Comparison of ENCODE assay signal across 25 cellular contexts in genomic region chr2:239187464-239188253, GRCh38.
DNase-seq lines count a peak whose midpoint lies in the region; ATAC-seq and TF ChIP-seq lines count a peak whose summit lies in the region.
"Had no signal": no experiment of that assay in that cellular context is flagged by ENCODE, and none has a peak within 500 bp of the region (broad histone marks: within the 10 kb centered on the region; RNA-seq: fewer than 3 reads in every experiment).

No MANE protein-coding gene starts in this region.

- DNase-seq in activated CD8-positive, alpha-beta memory T cell treated with anti-CD3 and anti-CD28 coated beads for 24 hours = peak; percentile 43
- no peak for DNase-seq in activated CD8-positive, alpha-beta memory T cell treated with anti-CD3 and anti-CD28 coated beads, Interleukin-2, amount 10 ng/mL, durations not matched to agents 7 days and 5 days
- DNase-seq in H9 (peak; percentile 15), lower lobe of right lung (no peak), sciatic nerve (ENCODE audit: low spot score) (peak; percentile 44), foreskin fibroblast (no peak)
- DNase-seq: activated CD4-positive, alpha-beta T cell treated with anti-CD3 and anti-CD28 coated beads for 48 hours; caudate nucleus; CD4-positive, alpha-beta memory T cell; NCI-H1092; NCI-H1930; NCI-H526; PC-9; SHP77; stimulated activated naive CD8-positive, alpha-beta T cell treated with anti-CD3 and anti-CD28 coated beads, Interleukin-15, Interleukin-2, amounts not matched to agents 100 U/mL and 50 U/mL, for 24 hours had no signal

- H3K4me3 ChIP-seq in lower lobe of right lung = no peak overlapping the region
- H3K4me3 ChIP-seq in foreskin fibroblast (ENCODE audit: low read depth in 1 of 2, low read length in 2 of 2) = no peak overlapping the region
- H3K4me3 ChIP-seq: gastroesophageal sphincter, GM12878, PC-9 had no signal

- peaks cover 32% of the 10 kb centered on the region for H3K36me3 Mint-ChIP-seq in activated CD8-positive, alpha-beta memory T cell treated with anti-CD3 and anti-CD28 coated beads, Interleukin-2, amount 10 ng/mL, durations not matched to agents 7 days and 5 days
- peaks cover 25 to 33% (median 33%) of the 10 kb centered on the region in 3 experiments for H3K36me3 Mint-ChIP-seq in H9 (ENCODE audit: insufficient read depth in 1 of 3, low read depth in 3 of 3)

- no peak for ATAC-seq in activated CD8-positive, alpha-beta memory T cell treated with anti-CD3 and anti-CD28 coated beads, Interleukin-2, amount 10 ng/mL, durations not matched to agents 7 days and 5 days
- ATAC-seq in lower lobe of right lung = peak; percentile 26 to 48
- no peak for ATAC-seq in sciatic nerve
- ATAC-seq in GM21529 (IDR thresholded peaks at IDR 0.05; ENCODE audit: unreplicated experiment) = no peak
- ATAC-seq in GM21423 (IDR thresholded peaks at IDR 0.05; ENCODE audit: unreplicated experiment) = no peak
- ATAC-seq: activated naive CD4-positive, alpha-beta T cell treated with anti-CD3 and anti-CD28 coated beads, Interleukin-2, amount 50 U/mL, for 72 hours; activated T-helper 17 cell treated with anti-CD3 and anti-CD28 coated beads, Interleukin-2, amount 50 U/mL, for 72 hours; gastroesophageal sphincter; GM12878; stimulated activated naive CD8-positive, alpha-beta T cell treated with anti-CD3 and anti-CD28 coated beads, Interleukin-15, Interleukin-2, amounts not matched to agents 100 U/mL and 50 U/mL, for 24 hours had no signal

- no peak overlapping the region for H3K4me2 ChIP-seq in H9 (ENCODE audit: insufficient read depth, insufficient read length, low read length)
- H3K4me2 ChIP-seq: PC-9 had no signal

- no CpG with 5 or more reads among the region's 15 CpGs for WGBS in H9 (ENCODE audit: extremely low coverage, insufficient read length, low lambda C conversion rate)

- no peak overlapping the region for H2AFZ ChIP-seq in H9 (ENCODE audit: low read length)
- H2AFZ ChIP-seq: PC-9 had no signal

- no peak overlapping the region for H3K4me3 Mint-ChIP-seq in activated CD8-positive, alpha-beta memory T cell treated with anti-CD3 and anti-CD28 coated beads, Interleukin-2, amount 10 ng/mL, durations not matched to agents 7 days and 5 days
- no peak overlapping the region for H3K4me3 Mint-ChIP-seq in H9
- H3K4me3 Mint-ChIP-seq: activated T-helper 17 cell treated with anti-CD3 and anti-CD28 coated beads, Interleukin-2, amount 50 U/mL, for 72 hours; CD4-positive, alpha-beta memory T cell; dendritic cell treated with granulocyte-macrophage colony-stimulating factor and Interleukin-4, amounts not matched to agents 40 ng/mL and 50 ng/mL, for 4 days; T-helper 2 cell treated with Interferon-gamma antibody and Interleukin-4, amounts not matched to agents 5 μg/mL and 100 μg/mL, for 36 hours had no signal

- H3K27me3 Mint-ChIP-seq in activated CD8-positive, alpha-beta memory T cell treated with anti-CD3 and anti-CD28 coated beads, Interleukin-2, amount 10 ng/mL, durations not matched to agents 7 days and 5 days = no peaks in the 10 kb centered on the region
- H3K27me3 Mint-ChIP-seq in H9 (ENCODE audit: low read depth) = no peaks in the 10 kb centered on the region; the same call in 1 of the 2 replicates
- H3K27me3 Mint-ChIP-seq: activated T-helper 17 cell treated with anti-CD3 and anti-CD28 coated beads, Interleukin-2, amount 50 U/mL, for 72 hours; CD4-positive, alpha-beta memory T cell; dendritic cell treated with granulocyte-macrophage colony-stimulating factor and Interleukin-4, amounts not matched to agents 40 ng/mL and 50 ng/mL, for 4 days; progenitor cell of endocrine pancreas had no signal

- no peak overlapping the region for H2BK120ac ChIP-seq in H9 (ENCODE audit: low read depth, low read length, poor library complexity, severe bottlenecking)

- no peak overlapping the region for H3K27ac Mint-ChIP-seq in activated CD8-positive, alpha-beta memory T cell treated with anti-CD3 and anti-CD28 coated beads, Interleukin-2, amount 10 ng/mL, durations not matched to agents 7 days and 5 days
- H3K27ac Mint-ChIP-seq in H9 = no peak overlapping the region; a peak in 1 of 7 replicates
- H3K27ac Mint-ChIP-seq: activated naive CD4-positive, alpha-beta T cell treated with anti-CD3 and anti-CD28 coated beads, Interleukin-2, amount 50 U/mL, for 72 hours; activated T-helper 17 cell treated with anti-CD3 and anti-CD28 coated beads, Interleukin-2, amount 50 U/mL, for 72 hours; dendritic cell treated with granulocyte-macrophage colony-stimulating factor and Interleukin-4, amounts not matched to agents 40 ng/mL and 50 ng/mL, for 4 days; T-helper 2 cell treated with Interferon-gamma antibody and Interleukin-4, amounts not matched to agents 5 μg/mL and 100 μg/mL, for 36 hours had no signal

- TF ChIP-seq CTCF in H9 (conservative IDR thresholded peaks at IDR 0.05) (no peak), lower lobe of right lung (IDR thresholded peaks at IDR 0.05) (no peak), foreskin fibroblast (IDR thresholded peaks at IDR 0.05; ENCODE audit: low read depth, low read length) (no peak)

- H4K8ac ChIP-seq in H9 (replicated peaks; ENCODE audit: insufficient read length, low read depth, low read length) = no peak overlapping the region

- H2BK12ac ChIP-seq in H9 (ENCODE audit: insufficient read length, low read depth, low read length) = no peak overlapping the region

- no peak overlapping the region for H3K27ac ChIP-seq in H9 (ENCODE audit: insufficient read length, low read depth, low read length)
- no peak overlapping the region for H3K27ac ChIP-seq in lower lobe of right lung
- H3K27ac ChIP-seq: gastroesophageal sphincter, PC-9, VCaP had no signal

- no peak overlapping the region for H4K91ac ChIP-seq in H9 (ENCODE audit: insufficient read length, low read depth, low read length)

- no peak overlapping the region for H2AK5ac ChIP-seq in H9 (ENCODE audit: insufficient read length, low read length)

- H3K9me3 Mint-ChIP-seq in activated CD8-positive, alpha-beta memory T cell treated with anti-CD3 and anti-CD28 coated beads, Interleukin-2, amount 10 ng/mL, durations not matched to agents 7 days and 5 days (ENCODE audit: low read depth) = no peaks in the 10 kb centered on the region
- H3K9me3 Mint-ChIP-seq in H9 = peaks cover 0 to 4% of the 10 kb centered on the region in 2 experiments; a peak in 2 of 5 replicates
- H3K9me3 Mint-ChIP-seq: activated naive CD4-positive, alpha-beta T cell treated with anti-CD3 and anti-CD28 coated beads, Interleukin-2, amount 50 U/mL, for 72 hours; activated T-helper 17 cell treated with anti-CD3 and anti-CD28 coated beads, Interleukin-2, amount 50 U/mL, for 72 hours; CD4-positive, alpha-beta memory T cell; dendritic cell treated with granulocyte-macrophage colony-stimulating factor and Interleukin-4, amounts not matched to agents 40 ng/mL and 50 ng/mL, for 4 days; T-helper 2 cell treated with Interferon-gamma antibody and Interleukin-4, amounts not matched to agents 5 μg/mL and 100 μg/mL, for 36 hours had no signal

- H2BK15ac ChIP-seq in H9 (ENCODE audit: low read depth, low read length) = no peak overlapping the region

- no peaks in the 10 kb centered on the region for H3K4me1 ChIP-seq in H9 (ENCODE audit: insufficient read depth, low read length)
- no peaks in the 10 kb centered on the region for H3K4me1 ChIP-seq in lower lobe of right lung

- intact Hi-C loops in lower lobe of right lung (cut with DNase I) = no loop called here
- intact Hi-C loops in sciatic nerve (cut with DNase I) = no loop called here

- H3K4me1 Mint-ChIP-seq in activated CD8-positive, alpha-beta memory T cell treated with anti-CD3 and anti-CD28 coated beads, Interleukin-2, amount 10 ng/mL, durations not matched to agents 7 days and 5 days = no peaks in the 10 kb centered on the region
- H3K4me1 Mint-ChIP-seq in H9 = peaks cover 4 to 8% of the 10 kb centered on the region in 2 experiments; a peak in 2 of 4 replicates
- H3K4me1 Mint-ChIP-seq: CD4-positive, alpha-beta memory T cell had no signal

- H3K56ac ChIP-seq in H9 (ENCODE audit: insufficient read length, low read depth, low read length) = no peak overlapping the region

- H2BK5ac ChIP-seq in H9 (ENCODE audit: insufficient read length, low read length) = no peak overlapping the region

- H4K5ac ChIP-seq in H9 (ENCODE audit: insufficient read length, low read depth, low read length) = no peak overlapping the region

- H3K27me3 ChIP-seq in H9 (ENCODE audit: insufficient read depth, low read length) (no peaks in the 10 kb centered on the region), lower lobe of right lung (ENCODE audit: low read depth) (no peaks in the 10 kb centered on the region)
- H3K27me3 ChIP-seq: gastroesophageal sphincter had no signal

- H3K79me2 ChIP-seq in H9 (ENCODE audit: insufficient read depth, low read length) = no peaks in the 10 kb centered on the region; the same call in 1 of the 2 replicates

- no peaks in the 10 kb centered on the region for H4K20me1 ChIP-seq in H9 (ENCODE audit: control insufficient read depth, insufficient read depth, insufficient read length)

- no peak overlapping the region for H3T11ph ChIP-seq in H9 (ENCODE audit: low read length)

- no peak overlapping the region for H2BK20ac ChIP-seq in H9 (ENCODE audit: low read depth, low read length, poor library complexity, severe bottlenecking)

- H3K4ac ChIP-seq in H9 (ENCODE audit: low read depth, low read length) = no peak overlapping the region

- H3K9ac ChIP-seq in H9 (ENCODE audit: extremely low read depth, insufficient read length, low read length) = no peak overlapping the region

- H3K14ac ChIP-seq in H9 (ENCODE audit: insufficient read depth, low read length) = no peak overlapping the region

- H3K9me3 ChIP-seq in H9 (ENCODE audit: control insufficient read depth, low read depth, low read length) (no peaks in the 10 kb centered on the region), lower lobe of right lung (peaks cover 4% of the 10 kb centered on the region)

- H3K18ac ChIP-seq in H9 (ENCODE audit: insufficient read length, low read depth, low read length) = no peak overlapping the region

- H3K23me2 ChIP-seq in H9 (ENCODE audit: insufficient read length, low read depth, low read length, poor library complexity, severe bottlenecking) = no peaks in the 10 kb centered on the region

- H3K79me1 ChIP-seq in H9 (ENCODE audit: insufficient read depth, low read depth, low read length, poor library complexity, severe bottlenecking) = no peaks in the 10 kb centered on the region

- H3K23ac ChIP-seq in H9 (ENCODE audit: insufficient read length, low read depth, low read length) = no peak overlapping the region

- CTCF ChIA-PET in activated CD8-positive, alpha-beta memory T cell treated with anti-CD3 and anti-CD28 coated beads, Interleukin-2, amount 10 ng/mL, durations not matched to agents 7 days and 5 days (lab: Charles Lee) = no interaction called here

- peaks cover 58% of the 10 kb centered on the region for H3K36me3 ChIP-seq in lower lobe of right lung

Comparison
In these comparisons a context has a peak if more than half of its experiments do, and no peak if none do; other contexts are left out.
1. DNase-seq: peak in activated CD8-positive, alpha-beta memory T cell treated with anti-CD3 and anti-CD28 coated beads for 24 hours (single experiment), H9 (single experiment) and sciatic nerve (single experiment); none in activated CD8-positive, alpha-beta memory T cell treated with anti-CD3 and anti-CD28 coated beads, Interleukin-2, amount 10 ng/mL, durations not matched to agents 7 days and 5 days (single experiment), lower lobe of right lung (single experiment) and foreskin fibroblast (0 of 2).
2. ATAC-seq: peak in lower lobe of right lung (2 of 2); none in activated CD8-positive, alpha-beta memory T cell treated with anti-CD3 and anti-CD28 coated beads, Interleukin-2, amount 10 ng/mL, durations not matched to agents 7 days and 5 days (single experiment), sciatic nerve (single experiment), GM21529 (single experiment) and GM21423 (single experiment).